27 cellular contexts compared by ENCODE assay signal in the genomic region with DNA sequence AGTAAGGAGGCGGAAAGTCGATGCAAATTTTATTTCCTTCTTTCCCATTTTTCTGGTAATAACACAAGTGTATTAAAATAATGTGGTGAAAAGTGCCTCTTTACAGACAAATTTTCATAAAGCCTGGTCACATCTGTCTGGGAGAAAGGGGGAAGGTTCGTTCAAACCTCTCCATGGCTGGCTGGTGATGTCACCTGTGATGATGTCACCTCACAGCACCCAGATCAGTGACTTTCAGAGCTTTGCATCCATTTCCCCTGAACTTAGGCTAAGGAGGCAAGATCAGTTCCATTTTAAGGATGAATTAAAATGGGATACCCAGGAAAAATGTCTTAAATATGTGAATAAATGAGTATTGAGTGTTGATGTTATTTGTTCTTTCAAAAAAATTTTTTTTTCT.
A peak's percentile ranks its signal among the peaks of the same experiment; 100 is the strongest.
DNase-seq lines count a peak whose midpoint lies in the region; ATAC-seq, FAIRE-seq and TF ChIP-seq lines count a peak whose summit lies in the region.
"Had no signal": no experiment of that assay in that cellular context is flagged by ENCODE, and none has a peak within 500 bp of the region (broad histone marks: within the 10 kb centered on the region; RNA-seq: fewer than 3 reads in every experiment).

No MANE protein-coding gene starts in this region.

- H3K4me3 Mint-ChIP-seq in activated naive CD4-positive, alpha-beta T cell treated with anti-CD3 and anti-CD28 coated beads, Interleukin-2, amount 50 U/mL, for 24 hours: no peak overlapping the region
- H3K4me3 Mint-ChIP-seq: activated CD4-positive, alpha-beta T cell treated with anti-CD3 and anti-CD28 coated beads, Interleukin-2, amount 10 ng/mL, durations not matched to agents 24 days and 14 days; activated naive CD4-positive, alpha-beta T cell treated with anti-CD3 and anti-CD28 coated beads, Interleukin-2, amount 10 ng/mL, durations not matched to agents 7 days and 5 days; naive thymus-derived CD8-positive, alpha-beta T cell had no signal

- peaks cover 32% of the 10 kb centered on the region for H3K4me1 ChIP-seq in rectal smooth muscle tissue (ENCODE audit: control insufficient read depth, insufficient read depth, low read length)
- H3K4me1 ChIP-seq: Peyer's patch, spleen had no signal

- H3K4me1 Mint-ChIP-seq in activated naive CD4-positive, alpha-beta T cell treated with anti-CD3 and anti-CD28 coated beads, Interleukin-2, amount 50 U/mL, for 24 hours: peaks cover 77% of the 10 kb centered on the region

- peaks cover 43% of the 10 kb centered on the region for H3K36me3 Mint-ChIP-seq in activated naive CD4-positive, alpha-beta T cell treated with anti-CD3 and anti-CD28 coated beads, Interleukin-2, amount 50 U/mL, for 24 hours

- no peak for FAIRE-seq in D721Med (lab: Jason Lieb, UNC)
- FAIRE-seq: GM12891, islet of Langerhans had no signal

- no peak for DNase-seq in activated naive CD4-positive, alpha-beta T cell (lab: John Stamatoyannopoulos, UW)
- no peak for DNase-seq in coronary artery (ENCODE audit: low spot score)
- no peak for DNase-seq in D721Med (ENCODE audit: insufficient read length, low spot score)
- DNase-seq in stimulated activated CD4-positive, alpha-beta T cell treated with anti-CD3 and anti-CD28 coated beads, Interleukin-2, amount 100 ng/mL, for 48 hours: no peak
- DNase-seq: activated CD4-positive, alpha-beta T cell treated with anti-CD3 and anti-CD28 coated beads, Interleukin-2, amount 10 ng/mL, durations not matched to agents 24 days and 14 days; activated naive CD4-positive, alpha-beta T cell treated with anti-CD3 and anti-CD28 coated beads, Interleukin-2, amount 10 ng/mL, durations not matched to agents 7 days and 5 days; activated T-cell treated with anti-CD3 and anti-CD28 coated beads, Interleukin-2, amount 50 U/mL, for 48 hours; caudate nucleus; CD4-positive, CD25-positive, alpha-beta regulatory T cell; GOT3; midbrain; naive thymus-derived CD8-positive, alpha-beta T cell; NCI-H2029 treated with DMSO at 0.1 percent for 48 hours; NCI-H2227 treated with DMSO at 0.1 percent for 48 hours; occipital lobe; Peyer's patch; SIG-M5; spleen; substantia nigra; T-helper 9 cell; WERI-Rb-1 had no signal

- H3K27ac Mint-ChIP-seq in activated naive CD4-positive, alpha-beta T cell treated with anti-CD3 and anti-CD28 coated beads, Interleukin-2, amount 50 U/mL, for 24 hours: peak overlapping the region; percentile 89
- H3K27ac Mint-ChIP-seq: activated CD4-positive, alpha-beta T cell treated with anti-CD3 and anti-CD28 coated beads, Interleukin-2, amount 10 ng/mL, durations not matched to agents 24 days and 14 days; activated naive CD4-positive, alpha-beta T cell treated with anti-CD3 and anti-CD28 coated beads, Interleukin-2, amount 10 ng/mL, durations not matched to agents 7 days and 5 days; CD4-positive, CD25-positive, alpha-beta regulatory T cell had no signal

- no peak overlapping the region for H3K4me3 ChIP-seq in coronary artery
- H3K4me3 ChIP-seq in rectal smooth muscle tissue (ENCODE audit: low read length): no peak overlapping the region
- H3K4me3 ChIP-seq: Peyer's patch, spleen had no signal

- no peak for TF ChIP-seq CTCF in coronary artery (IDR thresholded peaks at IDR 0.05)
- no peak for TF ChIP-seq CTCF in D721Med (IDR thresholded peaks at IDR 0.05; ENCODE audit: insufficient read depth, missing control alignments)

- peaks cover 12% of the 10 kb centered on the region for H3K9me3 Mint-ChIP-seq in activated naive CD4-positive, alpha-beta T cell treated with anti-CD3 and anti-CD28 coated beads, Interleukin-2, amount 50 U/mL, for 24 hours

- no peaks in the 10 kb centered on the region for H3K36me3 ChIP-seq in rectal smooth muscle tissue (ENCODE audit: control insufficient read depth, insufficient read depth, low read length)
- H3K36me3 ChIP-seq: Peyer's patch, spleen, WERI-Rb-1 had no signal

- H3K27ac ChIP-seq in coronary artery (peak overlapping the region; percentile 91 to 95), rectal smooth muscle tissue (ENCODE audit: low read depth, low read length) (peak overlapping the region; percentile 87)
- H3K27ac ChIP-seq: spleen, WERI-Rb-1 had no signal

- H3K27me3 ChIP-seq in rectal smooth muscle tissue (ENCODE audit: control insufficient read depth, insufficient read depth, low read length): no peaks in the 10 kb centered on the region
- H3K27me3 ChIP-seq: Peyer's patch, spleen had no signal

- H3K9ac ChIP-seq in rectal smooth muscle tissue (ENCODE audit: low read length): no peak overlapping the region

- ATAC-seq in HG02571 (IDR thresholded peaks at IDR 0.05; ENCODE audit: unreplicated experiment) (no peak), HG02970 (IDR thresholded peaks at IDR 0.05; ENCODE audit: low FRiP score, unreplicated experiment) (no peak)
- ATAC-seq: naive thymus-derived CD8-positive, alpha-beta T cell had no signal

- no peaks in the 10 kb centered on the region for H3K27me3 Mint-ChIP-seq in activated naive CD4-positive, alpha-beta T cell treated with anti-CD3 and anti-CD28 coated beads, Interleukin-2, amount 50 U/mL, for 24 hours
- H3K27me3 Mint-ChIP-seq: activated CD4-positive, alpha-beta T cell treated with anti-CD3 and anti-CD28 coated beads, Interleukin-2, amount 10 ng/mL, durations not matched to agents 24 days and 14 days; activated naive CD4-positive, alpha-beta T cell treated with anti-CD3 and anti-CD28 coated beads, Interleukin-2, amount 10 ng/mL, durations not matched to agents 7 days and 5 days; CD4-positive, CD25-positive, alpha-beta regulatory T cell; naive thymus-derived CD8-positive, alpha-beta T cell had no signal
